In genomic region chr19:12995596-12996541, GRCh38 we compare ENCODE assay signal across 8 cellular contexts. TPM values are rescaled to one million over a fixed set of nuclear protein-coding genes. Genes with fewer than 3 reads are reported as not detected.
A peak's percentile ranks its signal among the peaks of the same experiment; 100 is the strongest.
DNase-seq lines count a peak whose midpoint lies in the region; ATAC-seq and TF ChIP-seq lines count a peak whose summit lies in the region.

No MANE protein-coding gene starts in this region.

- H3K79me1 ChIP-seq in mesenchymal stem cell (replicated peaks; ENCODE audit: low read length, poor library complexity, severe bottlenecking) = no peaks in the 10 kb centered on the region

- H2BK15ac ChIP-seq in mesenchymal stem cell (ENCODE audit: low read depth, poor library complexity, severe bottlenecking) = no peak overlapping the region

- BruUV-seq in Caco-2 (replicated peaks; lab: Mats Ljungman, UMichigan) = no TSS peak

- no peaks in the 10 kb centered on the region for H3K4me1 Mint-ChIP-seq in Caco-2 (ENCODE audit: low read depth, unreplicated experiment)

- H3K9me3 ChIP-seq in Caco-2 (no peaks in the 10 kb centered on the region), mesenchymal stem cell (ENCODE audit: control insufficient read depth, low read length) (no peaks in the 10 kb centered on the region), upper lobe of right lung (no peaks in the 10 kb centered on the region)

- peak overlapping the region; percentile 54 for H2AFZ ChIP-seq in mesenchymal stem cell (ENCODE audit: low read depth, low read length)

- POLR2A ChIA-PET in Caco-2 (lab: Charles Lee) = interaction anchor here (0.5 kb wide), 1 partner anchor 50 kb away, joined by 10 read pairs; no protein-coding TSS in a partner anchor

- intact Hi-C loops in Caco-2 (cut with micrococcal nuclease; ENCODE audit: unreplicated experiment) = no loop called here
- intact Hi-C loops in upper lobe of right lung (cut with DNase I) = no loop called here

- no peak overlapping the region for H3K14ac ChIP-seq in mesenchymal stem cell (ENCODE audit: low read length in 2 of 2)

- peak overlapping the region; percentile 86 for H3K4me2 ChIP-seq in mesenchymal stem cell (ENCODE audit: low read length, poor library complexity, severe bottlenecking)

- H3K4me3 ChIP-seq in Caco-2 (ENCODE audit: low read depth, low read length) (peak overlapping the region; percentile 9; the same call in 1 of the 2 replicates), choroid plexus epithelial cell (ENCODE audit: low read depth, low read length) (peak overlapping the region; percentile 76), mesenchymal stem cell (ENCODE audit: insufficient read depth in 1 of 2, low read depth in 1 of 2, low read length in 2 of 2) (peak overlapping the region; percentile 66 to 91), upper lobe of right lung (peak overlapping the region; percentile 71)

- no peak overlapping the region for H4K91ac ChIP-seq in mesenchymal stem cell (ENCODE audit: low read length)

- 2% methylated on average over 61 of the region's 138 CpGs for WGBS in mesenchymal stem cell

- H4K8ac ChIP-seq in mesenchymal stem cell (ENCODE audit: low read length) = peak overlapping the region; percentile 64

- H3K4me3 Mint-ChIP-seq in Caco-2 (ENCODE audit: unreplicated experiment) = peak overlapping the region; percentile 90

- H3K36me3 ChIP-seq in Caco-2 (ENCODE audit: control insufficient read depth, insufficient read depth, low read length) = no peaks in the 10 kb centered on the region
- peaks cover 11 to 13% of the 10 kb centered on the region in 2 experiments for H3K36me3 ChIP-seq in mesenchymal stem cell (ENCODE audit: control insufficient read depth in 1 of 2, insufficient read depth in 2 of 2, low read depth in 1 of 2, low read length in 2 of 2)
- peaks cover 9% of the 10 kb centered on the region for H3K36me3 ChIP-seq in upper lobe of right lung

- TF ChIP-seq CTCF in Caco-2 (IDR thresholded peaks at IDR 0.05; ENCODE audit: insufficient read depth in 1 of 2, low read depth in 1 of 2, low read length in 1 of 2, severe bottlenecking in 1 of 2, unreplicated experiment in 1 of 2) (no peak), choroid plexus epithelial cell (conservative IDR thresholded peaks at IDR 0.05; ENCODE audit: low read depth, low read length) (no peak), upper lobe of right lung (IDR thresholded peaks at IDR 0.05) (no peak)

- no peaks in the 10 kb centered on the region for H3K9me3 Mint-ChIP-seq in Caco-2 (ENCODE audit: unreplicated experiment)

- H3K27ac ChIP-seq in mesenchymal stem cell (ENCODE audit: low read length, poor library complexity, severe bottlenecking) (no peak overlapping the region), upper lobe of right lung (peak overlapping the region; percentile 89)

- H3K9ac ChIP-seq in mesenchymal stem cell (ENCODE audit: low read length) = peak overlapping the region; percentile 95

- no peaks in the 10 kb centered on the region for H3K4me1 ChIP-seq in Caco-2
- H3K4me1 ChIP-seq in mesenchymal stem cell (ENCODE audit: control insufficient read depth, insufficient read depth, low read depth, low read length) = peaks cover 19% of the 10 kb centered on the region
- peaks cover 9% of the 10 kb centered on the region for H3K4me1 ChIP-seq in upper lobe of right lung

- peak overlapping the region in 1 of 2 experiments; percentile 83 for H3K18ac ChIP-seq in mesenchymal stem cell (ENCODE audit: low read depth in 1 of 2, low read length in 2 of 2)

- no peak overlapping the region for H2BK120ac ChIP-seq in mesenchymal stem cell (ENCODE audit: low read depth, low read length)

- peak overlapping the region in 1 of 2 experiments; percentile 14 for H3K23ac ChIP-seq in mesenchymal stem cell (ENCODE audit: low read length in 2 of 2)

- H2BK5ac ChIP-seq in mesenchymal stem cell (ENCODE audit: low read depth, low read length, poor library complexity, severe bottlenecking) = no peak overlapping the region

- DNase-seq in Caco-2 (peak in 1 of 2 experiments; percentile 14), LHCN-M2 (ENCODE audit: low read depth) (peak; percentile 38), choroid plexus epithelial cell (ENCODE audit: low read depth) (peak; percentile 38), mesenchymal stem cell (peak; percentile 45), upper lobe of right lung (no peak), GF-D8 (lab: John Stamatoyannopoulos, UW) (no peak), NCI-H510A (lab: John Stamatoyannopoulos, UW) (no peak)

- H3K27ac Mint-ChIP-seq in Caco-2 (ENCODE audit: unreplicated experiment) = no peak overlapping the region

- peak overlapping the region in 1 of 2 experiments; percentile 17 for H3K4ac ChIP-seq in mesenchymal stem cell (ENCODE audit: low read depth in 1 of 2, low read length in 2 of 2)

- no peak overlapping the region for H2AK5ac ChIP-seq in mesenchymal stem cell (ENCODE audit: low read length, severe bottlenecking)

- no peak overlapping the region for H2BK12ac ChIP-seq in mesenchymal stem cell (ENCODE audit: low read length in 2 of 2)

- CTCF ChIA-PET in Caco-2 (lab: Charles Lee) = interaction anchor here (0.6 to 1.9 kb wide), 2 partner anchors 10 to 18 kb away, joined by 4 to 5 read pairs; no protein-coding TSS in a partner anchor

- H3K36me3 Mint-ChIP-seq in Caco-2 (ENCODE audit: insufficient read depth, unreplicated experiment) = peaks cover 6% of the 10 kb centered on the region

- ATAC-seq in upper lobe of right lung = peak; percentile 28
- no peak for ATAC-seq in HG03196 (IDR thresholded peaks at IDR 0.05; ENCODE audit: unreplicated experiment)

- peaks cover 2% of the 10 kb centered on the region; the same call in 1 of the 2 replicates for H3K27me3 ChIP-seq in Caco-2 (replicated peaks; ENCODE audit: control insufficient read depth, insufficient read depth, low read length)
- peaks cover 0 to 36% of the 10 kb centered on the region in 2 experiments for H3K27me3 ChIP-seq in mesenchymal stem cell (ENCODE audit: control insufficient read depth in 1 of 2, insufficient read depth in 1 of 2, low read length in 2 of 2)
- H3K27me3 ChIP-seq in upper lobe of right lung = no peaks in the 10 kb centered on the region

- peaks cover 17% of the 10 kb centered on the region for H3K27me3 Mint-ChIP-seq in Caco-2 (ENCODE audit: insufficient read depth, unreplicated experiment)

RNA-seq across cellular contexts. Expression of gene NFIX, which starts 0.6 kb away (rescaled TPM):
- total RNA-seq in Caco-2 (2022) (0.35 and 0.82 TPM in 2 replicates), LHCN-M2 (2014; rRNA removed) (9.2 and 13.9 TPM in 2 replicates), upper lobe of right lung (168 TPM)
- polyA plus RNA-seq in LHCN-M2 (2012) = 45.4 TPM
- 4.6 TPM for polyA plus RNA-seq in mesenchymal stem cell (2013, experiment 1 of 2)
- 4.6 TPM for polyA plus RNA-seq in mesenchymal stem cell (2013, experiment 2 of 2)

RNA-seq across cellular contexts. Expression of gene DAND5, which starts 26.5 kb away (rescaled TPM):
- total RNA-seq in Caco-2 (2022) (not detected in 2 replicates), LHCN-M2 (2014; rRNA removed) (0.06 TPM in 1 of 2 replicates, not detected in the other), upper lobe of right lung (not detected)
- polyA plus RNA-seq in LHCN-M2 (2012) = 0.06 TPM
- polyA plus RNA-seq in mesenchymal stem cell (2013, experiment 1 of 2) = 0.01 TPM
- polyA plus RNA-seq in mesenchymal stem cell (2013, experiment 2 of 2) = not detected

RNA-seq across cellular contexts. Expression of gene GADD45GIP1, which starts 38.8 kb away (rescaled TPM):
- 39.3 and 42.7 TPM in 2 replicates for total RNA-seq in Caco-2 (2022)
- total RNA-seq in LHCN-M2 (2014; rRNA removed) = 59.3 and 71.9 TPM in 2 replicates
- polyA plus RNA-seq in LHCN-M2 (2012) = 93.6 TPM
- polyA plus RNA-seq in mesenchymal stem cell (2013, experiment 1 of 2) = 47.1 TPM
- 47.3 TPM for polyA plus RNA-seq in mesenchymal stem cell (2013, experiment 2 of 2)
- total RNA-seq in upper lobe of right lung = 16.4 TPM

RNA-seq across cellular contexts. Expression of gene RAD23A, which starts 50.2 kb away (rescaled TPM):
- total RNA-seq in Caco-2 (2022) = 102 and 112 TPM in 2 replicates
- 158 and 176 TPM in 2 replicates for total RNA-seq in LHCN-M2 (2014; rRNA removed)
- 158 TPM for polyA plus RNA-seq in LHCN-M2 (2012)
- polyA plus RNA-seq in mesenchymal stem cell (2013, experiment 1 of 2) = 112 TPM
- 113 TPM for polyA plus RNA-seq in mesenchymal stem cell (2013, experiment 2 of 2)
- 109 TPM for total RNA-seq in upper lobe of right lung

RNA-seq across cellular contexts. Expression of gene CALR, which starts 57.5 kb away (rescaled TPM):
- total RNA-seq in Caco-2 (2022) (707 and 767 TPM in 2 replicates), LHCN-M2 (2014; rRNA removed) (1,263 and 1,378 TPM in 2 replicates), upper lobe of right lung (991 TPM)
- 1,297 TPM for polyA plus RNA-seq in LHCN-M2 (2012)
- 1,694 TPM for polyA plus RNA-seq in mesenchymal stem cell (2013, experiment 1 of 2)
- polyA plus RNA-seq in mesenchymal stem cell (2013, experiment 2 of 2) = 1,663 TPM

Comparison
In these comparisons a context has a peak if more than half of its experiments do, and no peak if none do; other contexts are left out.
1. DNase-seq: peak in LHCN-M2 (single experiment), choroid plexus epithelial cell (single experiment) and mesenchymal stem cell (single experiment); none in upper lobe of right lung (single experiment), GF-D8 (single experiment) and NCI-H510A (single experiment).
2. H3K4me3 ChIP-seq: peak in every context shown above with its lines; median percentile 78 in mesenchymal stem cell; 76 in choroid plexus epithelial cell; 71 in upper lobe of right lung; 9 in Caco-2.
3. RNA of gene NFIX, which starts 0.6 kb away (total RNA-seq): 168 TPM in upper lobe of right lung (single experiment); 9.2 to 13.9 TPM in LHCN-M2 and 0.35 to 0.82 TPM in Caco-2; every median in the first group is over 10 times any median in the second.